16 cellular contexts compared by ENCODE assay signal in genomic region chr3:47865192-47865591, GRCh38.
A peak's percentile ranks its signal among the peaks of the same experiment; 100 is the strongest.
DNase-seq lines count a peak whose midpoint lies in the region; ATAC-seq, FAIRE-seq and TF ChIP-seq lines count a peak whose summit lies in the region.
"Had no signal": no experiment of that assay in that cellular context is flagged by ENCODE, and none has a peak within 500 bp of the region (broad histone marks: within the 10 kb centered on the region; RNA-seq: fewer than 3 reads in every experiment).

No MANE protein-coding gene starts in this region.

- 0 out of 4 replicates have a peak, but pooled peaks of 1 of the 2 experiments have one; percentile 16 for TF ChIP-seq RAD21 in K562 (CRISPR knock-in tag; conservative IDR thresholded peaks at IDR 0.05 in 1 of 2, IDR thresholded peaks at IDR 0.05 in 1 of 2)

- in situ Hi-C loops in K562 (cut with MboI), result loop anchor here (10.0 kb wide), 1 partner anchor 290 kb away; no protein-coding TSS in a partner anchor

- H3K4me2 ChIP-seq in K562 (ENCODE audit: insufficient read depth, low read length), result no peak overlapping the region

- H3K9ac ChIP-seq in K562 (ENCODE audit: insufficient read depth in 1 of 2, low read depth in 2 of 2, low read length in 2 of 2), result no peak overlapping the region

- CTCF ChIA-PET in CD8-positive, alpha-beta T cell (lab: Charles Lee), result interaction anchor here (1.5 kb wide), 1 partner anchor 125 kb away, joined by 5 read pairs; no protein-coding TSS in a partner anchor
- CTCF ChIA-PET in K562 (lab: Yijun Ruan, JAX; ENCODE audit: low intra/inter-chr PET ratio), result no interaction called here

- no peak overlapping the region for H3K4me3 Mint-ChIP-seq in CD8-positive, alpha-beta T cell
- no peak overlapping the region for H3K4me3 Mint-ChIP-seq in HFFc6
- H3K4me3 Mint-ChIP-seq: activated naive CD4-positive, alpha-beta T cell treated with anti-CD3 and anti-CD28 coated beads, Interleukin-2, amount 50 U/mL, for 24 hours had no signal

- H3K27ac ChIP-seq in CD8-positive, alpha-beta T cell (ENCODE audit: low read depth, low read length), result no peak overlapping the region
- H3K27ac ChIP-seq in K562 (ENCODE audit: extremely low read depth, low read depth, low read length), result no peak overlapping the region
- H3K27ac ChIP-seq: left lung, skin epidermis had no signal

- H3K4me3 ChIP-seq in CD8-positive, alpha-beta T cell (ENCODE audit: low read depth, low read length), result no peak overlapping the region
- no peak overlapping the region for H3K4me3 ChIP-seq in K562
- H3K4me3 ChIP-seq: left lung, skin epidermis had no signal

- no peak for DNase-seq in CD8-positive, alpha-beta T cell
- DNase-seq in HFFc6, result no peak
- no peak for DNase-seq in K562 (ENCODE audit: extremely low read depth in 1 of 4, low spot score in 3 of 4)
- peak; percentile 18 for DNase-seq in mesenteric fat pad (ENCODE audit: low spot score)
- DNase-seq in NCI-H345 treated with DMSO at 0.1 percent for 48 hours (lab: John Stamatoyannopoulos, UW; ENCODE audit: unreplicated experiment), result no peak
- no peak for DNase-seq in EL
- no peak for DNase-seq in middle frontal gyrus (ENCODE audit: extremely low spot score, low spot score)
- DNase-seq: C1 segment of cervical spinal cord, erythroblast, hippocampal formation, NCI-H526 treated with DMSO at 0.1 percent for 48 hours had no signal

- no peaks in the 10 kb centered on the region for H3K9me3 ChIP-seq in CD8-positive, alpha-beta T cell (ENCODE audit: low read length)
- H3K9me3 ChIP-seq in K562 (replicated peaks; ENCODE audit: control insufficient read depth, insufficient read depth, low read depth, low read length), result no peaks in the 10 kb centered on the region
- H3K9me3 ChIP-seq: left lung had no signal

- intact Hi-C loops in CD8-positive, alpha-beta T cell (cut with DNase I, micrococcal nuclease), result no loop called here
- intact Hi-C loops in K562 (cut with micrococcal nuclease), result no loop called here

- H4K20me1 ChIP-seq in K562 (replicated peaks; ENCODE audit: control insufficient read depth, insufficient read depth, low read length), result no peaks in the 10 kb centered on the region

- TF ChIP-seq POLR2A in K562 (conservative IDR thresholded peaks at IDR 0.05), result no peak

- FAIRE-seq in K562 (lab: Jason Lieb, UNC), result no peak
- FAIRE-seq: GM12892 had no signal

- H3K36me3 ChIP-seq in CD8-positive, alpha-beta T cell (ENCODE audit: insufficient read depth, low read length), result peaks cover 4% of the 10 kb centered on the region
- peaks cover 60% of the 10 kb centered on the region for H3K36me3 ChIP-seq in K562 (ENCODE audit: control insufficient read depth, insufficient read depth, low read length)

- H3K36me3 Mint-ChIP-seq in CD8-positive, alpha-beta T cell, result peaks cover 52% of the 10 kb centered on the region
- H3K36me3 Mint-ChIP-seq in HFFc6 (ENCODE audit: low read depth), result peaks cover 37% of the 10 kb centered on the region

- TF ChIP-seq CTCF in CD8-positive, alpha-beta T cell (IDR thresholded peaks at IDR 0.05), result no peak
- no peak for TF ChIP-seq CTCF in HFFc6 (IDR thresholded peaks at IDR 0.05)
- TF ChIP-seq CTCF in K562 (IDR thresholded peaks at IDR 0.05 in 2 of 3, conservative IDR thresholded peaks at IDR 0.05 in 1 of 3; ENCODE audit: insufficient read depth in 2 of 3, low read depth in 1 of 3, low read length in 3 of 3), result peak in 1 of 3 experiments; percentile 34; a peak in 2 of 6 replicates

- H3K27ac Mint-ChIP-seq in CD8-positive, alpha-beta T cell, result peak overlapping the region; percentile 32
- H3K27ac Mint-ChIP-seq in HFFc6, result peak overlapping the region; percentile 58
- H3K27ac Mint-ChIP-seq: activated naive CD4-positive, alpha-beta T cell treated with anti-CD3 and anti-CD28 coated beads, Interleukin-2, amount 50 U/mL, for 24 hours had no signal

- WGBS in K562 (ENCODE audit: insufficient coverage, low coverage, missing lambda C conversion rate), result 57% methylated on average over 3 of the region's 3 CpGs

- no peaks in the 10 kb centered on the region for H3K9me3 Mint-ChIP-seq in CD8-positive, alpha-beta T cell
- no peaks in the 10 kb centered on the region for H3K9me3 Mint-ChIP-seq in HFFc6
- H3K9me3 Mint-ChIP-seq: activated naive CD4-positive, alpha-beta T cell treated with anti-CD3 and anti-CD28 coated beads, Interleukin-2, amount 50 U/mL, for 24 hours had no signal

- H3K79me2 ChIP-seq in K562 (ENCODE audit: control insufficient read depth, insufficient read depth, low read length), result no peaks in the 10 kb centered on the region

- TF ChIP-seq EP300 in K562 (IDR thresholded peaks at IDR 0.05; ENCODE audit: low read length), result no peak

- no peaks in the 10 kb centered on the region for H3K4me1 ChIP-seq in CD8-positive, alpha-beta T cell (ENCODE audit: insufficient read depth, low read length)
- H3K4me1 ChIP-seq in K562 (replicated peaks in 1 of 2; ENCODE audit: control insufficient read depth in 2 of 2, insufficient read depth in 2 of 2, low read length in 2 of 2), result peaks cover 0 to under 1% of the 10 kb centered on the region in 2 experiments; a peak in 2 of 5 replicates
- H3K4me1 ChIP-seq: left lung had no signal

- H3K9me1 ChIP-seq in K562 (ENCODE audit: control insufficient read depth, insufficient read depth, low read length), result no peaks in the 10 kb centered on the region

- POLR2A ChIA-PET in CD8-positive, alpha-beta T cell (lab: Charles Lee), result no interaction called here
- POLR2A ChIA-PET in K562 (lab: Yijun Ruan, JAX), result interaction anchor here (1.4 kb wide), 1 partner anchor 9 kb away, joined by 3 read pairs; no protein-coding TSS in a partner anchor

- no peak for ATAC-seq in CD8-positive, alpha-beta T cell
- ATAC-seq in K562 (peak; percentile 71), HG02678 (IDR thresholded peaks at IDR 0.05; ENCODE audit: unreplicated experiment) (no peak)
- ATAC-seq: left lung had no signal

- H3K4me1 Mint-ChIP-seq in CD8-positive, alpha-beta T cell (ENCODE audit: low read depth), result no peaks in the 10 kb centered on the region
- H3K4me1 Mint-ChIP-seq in HFFc6 (ENCODE audit: low read depth), result peaks cover 7% of the 10 kb centered on the region
- H3K4me1 Mint-ChIP-seq: activated naive CD4-positive, alpha-beta T cell treated with anti-CD3 and anti-CD28 coated beads, Interleukin-2, amount 50 U/mL, for 24 hours had no signal

- H3K27me3 Mint-ChIP-seq in CD8-positive, alpha-beta T cell (ENCODE audit: low read depth), result no peaks in the 10 kb centered on the region
- H3K27me3 Mint-ChIP-seq in HFFc6 (ENCODE audit: insufficient read depth), result peaks cover 13% of the 10 kb centered on the region
- H3K27me3 Mint-ChIP-seq: activated naive CD4-positive, alpha-beta T cell treated with anti-CD3 and anti-CD28 coated beads, Interleukin-2, amount 50 U/mL, for 24 hours had no signal

- no TSS peak for BruUV-seq in K562 (replicated peaks; lab: Mats Ljungman, UMichigan)

- no peaks in the 10 kb centered on the region for H3K27me3 ChIP-seq in CD8-positive, alpha-beta T cell (ENCODE audit: insufficient read depth, low read length)
- no peaks in the 10 kb centered on the region for H3K27me3 ChIP-seq in K562 (ENCODE audit: control insufficient read depth in 2 of 2, insufficient read depth in 2 of 2, low read length in 2 of 2)
- H3K27me3 ChIP-seq: left lung had no signal

- H2AFZ ChIP-seq in K562 (ENCODE audit: low read depth, low read length), result no peak overlapping the region

TF ChIP-seq in K562, 482 proteins besides CTCF, POLR2A, EP300 and RAD21:
- no peak for TF ChIP-seq NCOA2 (IDR thresholded peaks at IDR 0.05; ENCODE audit: partially characterized antibody in 2 of 2)
- TF ChIP-seq USF1 (CRISPR knock-in tag; IDR thresholded peaks at IDR 0.05), result no peak
- no peak for TF ChIP-seq NCOA1 (IDR thresholded peaks at IDR 0.05; ENCODE audit: low read depth)
- TF ChIP-seq REST (CRISPR knock-in tag; IDR thresholded peaks at IDR 0.05; ENCODE audit: low read depth), result no peak
- TF ChIP-seq MEIS2 (IDR thresholded peaks at IDR 0.05; ENCODE audit: partially characterized antibody), result no peak
- no peak for TF ChIP-seq ELF2 (CRISPR knock-in tag; IDR thresholded peaks at IDR 0.05)
- TF ChIP-seq ZNF445 (CRISPR knock-in tag; IDR thresholded peaks at IDR 0.05; ENCODE audit: low read depth), result no peak
